22 cellular contexts compared by ENCODE assay signal in genomic region chr15:47796339-47796738, GRCh38.
DNase-seq lines count a peak whose midpoint lies in the region; ATAC-seq and TF ChIP-seq lines count a peak whose summit lies in the region.
"Had no signal": no experiment of that assay in that cellular context is flagged by ENCODE, and none has a peak within 500 bp of the region (broad histone marks: within the 10 kb centered on the region; RNA-seq: fewer than 3 reads in every experiment).

No MANE protein-coding gene starts in this region.

- intact Hi-C loops in left cardiac atrium (cut with DNase I) (no loop called here), posterior cingulate gyrus (cut with DNase I) (no loop called here)

- H3K27me3 Mint-ChIP-seq in osteocyte (ENCODE audit: unreplicated experiment) = peaks cover 26% of the 10 kb centered on the region

- ATAC-seq in RWPE2 (ENCODE audit: low read depth) = no peak; the same call in 2 of the 3 replicates
- peak; percentile 82 to 83 for ATAC-seq in left cardiac atrium
- no peak for ATAC-seq in GM21737 (IDR thresholded peaks at IDR 0.05; ENCODE audit: unreplicated experiment)
- ATAC-seq: CD8-positive, alpha-beta T cell; HCT116 had no signal

- H3K27me3 ChIP-seq in BLaER1 treated with 17β-estradiol and CSF1 and Interleukin-3, amounts not matched to agents 10 nM and 100 nM = no peaks in the 10 kb centered on the region
- no peaks in the 10 kb centered on the region for H3K27me3 ChIP-seq in RWPE2 (ENCODE audit: insufficient read depth, poor library complexity, severe bottlenecking)

- no peak overlapping the region for H3K4me3 Mint-ChIP-seq in osteocyte (ENCODE audit: unreplicated experiment)
- H3K4me3 Mint-ChIP-seq: CD8-positive, alpha-beta T cell had no signal

- no peak overlapping the region for H3K9ac ChIP-seq in BLaER1 treated with 17β-estradiol and CSF1 and Interleukin-3, amounts not matched to agents 10 nM and 100 nM
- H3K9ac ChIP-seq: KMS-11 had no signal

- peaks cover 0 to 37% (median 24%) of the 10 kb centered on the region in 10 experiments; a peak in 13 of 20 replicates for H3K4me1 ChIP-seq in BLaER1 treated with 17β-estradiol and CSF1 and Interleukin-3, amounts not matched to agents 10 nM and 100 nM
- H3K4me1 ChIP-seq in RWPE2 (ENCODE audit: insufficient read depth, poor library complexity, severe bottlenecking) = peaks cover 32% of the 10 kb centered on the region
- H3K4me1 ChIP-seq: Caco-2 had no signal

- H3K9me3 ChIP-seq in BLaER1 treated with 17β-estradiol and CSF1 and Interleukin-3, amounts not matched to agents 10 nM and 100 nM (replicated peaks in 1 of 11) = no peaks in the 10 kb centered on the region
- H3K9me3 ChIP-seq in RWPE2 (ENCODE audit: severe bottlenecking) = no peaks in the 10 kb centered on the region
- H3K9me3 ChIP-seq: Caco-2 had no signal

- H4K20me1 ChIP-seq in BLaER1 treated with 17β-estradiol and CSF1 and Interleukin-3, amounts not matched to agents 10 nM and 100 nM = no peaks in the 10 kb centered on the region

- H3K9me3 Mint-ChIP-seq in osteocyte (ENCODE audit: unreplicated experiment) = no peaks in the 10 kb centered on the region
- H3K9me3 Mint-ChIP-seq: CD8-positive, alpha-beta T cell had no signal

- peaks cover 6% of the 10 kb centered on the region for H3K4me1 Mint-ChIP-seq in osteocyte (ENCODE audit: unreplicated experiment)

- H3K36me3 Mint-ChIP-seq in osteocyte (ENCODE audit: unreplicated experiment) = no peaks in the 10 kb centered on the region
- H3K36me3 Mint-ChIP-seq: CD8-positive, alpha-beta T cell had no signal

- TF ChIP-seq CTCF in RWPE2 (IDR thresholded peaks at IDR 0.05; ENCODE audit: poor library complexity, severe bottlenecking) = no peak
- no peak for TF ChIP-seq CTCF in osteocyte (IDR thresholded peaks at IDR 0.05)

- no peak overlapping the region for H3K27ac ChIP-seq in BLaER1 treated with 17β-estradiol and CSF1 and Interleukin-3, amounts not matched to agents 10 nM and 100 nM
- peak overlapping the region; percentile 65 for H3K27ac ChIP-seq in RWPE2 (ENCODE audit: poor library complexity, severe bottlenecking)
- H3K27ac ChIP-seq: KMS-11, SK-N-MC had no signal

- H3K4me3 ChIP-seq in BLaER1 treated with 17β-estradiol and CSF1 and Interleukin-3, amounts not matched to agents 10 nM and 100 nM = no peak overlapping the region
- no peak overlapping the region for H3K4me3 ChIP-seq in RWPE2 (ENCODE audit: severe bottlenecking)
- H3K4me3 ChIP-seq: SK-N-MC had no signal

- no peak for DNase-seq in RWPE2 (ENCODE audit: low spot score)
- DNase-seq in left cardiac atrium = peak; percentile 25
- DNase-seq in osteocyte (ENCODE audit: extremely low spot score, unreplicated experiment) = peak; percentile 4
- DNase-seq in activated CD4-positive, alpha-beta T cell treated with anti-CD3 and anti-CD28 coated beads, Interleukin-2, amount 50 U/mL, for 4 hours = no peak
- no peak for DNase-seq in effector CD4-positive, alpha-beta T cell
- no peak for DNase-seq in posterior cingulate gyrus
- DNase-seq: C1 segment of cervical spinal cord; Caco-2; CD8-positive, alpha-beta T cell; IMR-90; NCI-H1048; NCI-H1694; NCI-H2029 treated with DMSO at 0.1 percent for 48 hours; NCI-H226; NCI-H510A; RPMI8226; SIG-M5 had no signal

- H3K4me2 ChIP-seq in BLaER1 treated with 17β-estradiol and CSF1 and Interleukin-3, amounts not matched to agents 10 nM and 100 nM = peak overlapping the region in 7 of 11 experiments; percentile 1 to 54 (median 40); a peak in 11 of 22 replicates
- H3K4me2 ChIP-seq: KMS-11 had no signal

- H3K27ac Mint-ChIP-seq in osteocyte (ENCODE audit: unreplicated experiment) = no peak overlapping the region
- H3K27ac Mint-ChIP-seq: CD8-positive, alpha-beta T cell had no signal

- no peaks in the 10 kb centered on the region for H3K36me3 ChIP-seq in BLaER1 treated with 17β-estradiol and CSF1 and Interleukin-3, amounts not matched to agents 10 nM and 100 nM
- no peaks in the 10 kb centered on the region for H3K36me3 ChIP-seq in RWPE2 (ENCODE audit: low read depth)

Comparison
In these comparisons a context has a peak if more than half of its experiments do, and no peak if none do; other contexts are left out.
1. ATAC-seq: peak in left cardiac atrium (2 of 2); none in RWPE2 (single experiment) and GM21737 (single experiment).
2. DNase-seq: peak in left cardiac atrium (single experiment) and osteocyte (single experiment); none in RWPE2 (single experiment), activated CD4-positive, alpha-beta T cell treated with anti-CD3 and anti-CD28 coated beads, Interleukin-2, amount 50 U/mL, for 4 hours (0 of 2), effector CD4-positive, alpha-beta T cell (single experiment) and posterior cingulate gyrus (0 of 10).